8 cellular contexts compared by ENCODE assay signal in the genomic region with DNA sequence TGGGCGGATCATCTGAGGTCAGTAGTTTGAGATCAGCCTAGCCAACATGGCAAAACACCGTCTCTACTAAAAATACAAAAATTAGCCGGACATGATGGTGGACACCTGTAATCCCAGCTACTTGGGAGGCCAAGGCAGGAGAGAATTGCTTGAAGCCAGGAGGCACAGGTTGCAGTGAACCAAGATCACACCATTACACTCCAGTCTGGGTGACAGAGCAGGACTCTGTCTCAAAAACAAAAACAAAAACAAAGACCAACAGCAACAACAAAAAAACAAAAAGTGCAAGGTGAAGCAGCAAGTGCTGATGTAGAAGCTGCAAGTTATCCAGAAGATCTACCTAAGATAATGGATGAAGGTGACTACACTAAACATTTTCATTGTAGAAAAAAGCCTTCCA. TPM values are rescaled to one million over a fixed set of nuclear protein-coding genes. Genes with fewer than 3 reads are reported as not detected.
A peak's percentile ranks its signal among the peaks of the same experiment; 100 is the strongest.
DNase-seq lines count a peak whose midpoint lies in the region; ATAC-seq and TF ChIP-seq lines count a peak whose summit lies in the region.
"Not testable (repeated sequence)": the region's sequence is repeated elsewhere in the genome, so short reads cannot be mapped to it uniquely, and the experiment has no call there.

No MANE protein-coding gene starts in this region.

- H3K4me3 Mint-ChIP-seq in T-helper 17 cell = peak overlapping the region; percentile 61
- not testable (repeated sequence) for H3K4me3 Mint-ChIP-seq in activated T-cell treated with anti-CD3 and anti-CD28 coated beads, Interleukin-2, amount 50 U/mL, for 72 hours; activated naive CD8-positive, alpha-beta T cell treated with anti-CD3 and anti-CD28 coated beads for 36 hours; natural killer cell

- WGBS in sigmoid colon, 2 donors = 87 to 90% methylated on average over 3 of the region's 3 CpGs

- RAD21 ChIA-PET in HCT116 (lab: Charles Lee; ENCODE audit: low non-redundant PET in 1 of 2, low total read pairs in 2 of 2, uncharacterized antibody in 2 of 2, unreplicated experiment in 2 of 2) = not testable (repeated sequence)

- not testable (repeated sequence) for TF ChIP-seq POLR2A in HCT116 (IDR thresholded peaks at IDR 0.05; ENCODE audit: borderline replicate concordance, extremely low read depth, insufficient read depth, insufficient read length); sigmoid colon (IDR thresholded peaks at IDR 0.05)

- not testable (repeated sequence) for DNase-seq in HCT116 (ENCODE audit: low read depth, low spot score); T-helper 17 cell; activated T-cell treated with anti-CD3 and anti-CD28 coated beads, Interleukin-2, amount 50 U/mL, for 72 hours; activated naive CD8-positive, alpha-beta T cell treated with anti-CD3 and anti-CD28 coated beads for 36 hours; cardiac muscle cell (ENCODE audit: low read depth in 1 of 2, low spot score in 1 of 2); natural killer cell
- DNase-seq in sigmoid colon = peak; percentile 33

- not testable (repeated sequence) for H3K9me2 ChIP-seq in HCT116 (ENCODE audit: insufficient read depth)

- H3K27ac Mint-ChIP-seq in T-helper 17 cell (peak overlapping the region; percentile 80), natural killer cell (peak overlapping the region; percentile 72 to 87)
- H3K27ac Mint-ChIP-seq in activated T-cell treated with anti-CD3 and anti-CD28 coated beads, Interleukin-2, amount 50 U/mL, for 72 hours = peak overlapping the region; percentile 44
- peak overlapping the region; percentile 69 for H3K27ac Mint-ChIP-seq in activated naive CD8-positive, alpha-beta T cell treated with anti-CD3 and anti-CD28 coated beads for 36 hours

- not testable (repeated sequence) for TF ChIP-seq RAD21 in HCT116 (IDR thresholded peaks at IDR 0.05; ENCODE audit: low read depth)

- H3K4me1 Mint-ChIP-seq in T-helper 17 cell (peaks cover 37% of the 10 kb centered on the region), natural killer cell (peaks cover 39 to 46% of the 10 kb centered on the region in 2 donors)
- H3K4me1 Mint-ChIP-seq in activated T-cell treated with anti-CD3 and anti-CD28 coated beads, Interleukin-2, amount 50 U/mL, for 72 hours (ENCODE audit: low read depth) = peaks cover 38% of the 10 kb centered on the region
- peaks cover 23% of the 10 kb centered on the region for H3K4me1 Mint-ChIP-seq in activated naive CD8-positive, alpha-beta T cell treated with anti-CD3 and anti-CD28 coated beads for 36 hours

- H3K9me3 Mint-ChIP-seq in activated T-cell treated with anti-CD3 and anti-CD28 coated beads, Interleukin-2, amount 50 U/mL, for 72 hours; activated naive CD8-positive, alpha-beta T cell treated with anti-CD3 and anti-CD28 coated beads for 36 hours; natural killer cell: not testable (repeated sequence)

- H3K27me3 Mint-ChIP-seq in T-helper 17 cell; activated T-cell treated with anti-CD3 and anti-CD28 coated beads, Interleukin-2, amount 50 U/mL, for 72 hours (ENCODE audit: low read depth); activated naive CD8-positive, alpha-beta T cell treated with anti-CD3 and anti-CD28 coated beads for 36 hours; natural killer cell (ENCODE audit: low read depth in 2 of 2): not testable (repeated sequence)

- not testable (repeated sequence) for H3K4me2 ChIP-seq in HCT116 (ENCODE audit: low read length)

- not testable (repeated sequence) for ATAC-seq in HCT116; T-helper 17 cell; activated T-cell treated with anti-CD3 and anti-CD28 coated beads, Interleukin-2, amount 50 U/mL, for 72 hours (replicated peaks in 1 of 2); natural killer cell

- H3K36me3 Mint-ChIP-seq in T-helper 17 cell (ENCODE audit: low read depth); natural killer cell: not testable (repeated sequence)
- H3K36me3 Mint-ChIP-seq in activated T-cell treated with anti-CD3 and anti-CD28 coated beads, Interleukin-2, amount 50 U/mL, for 72 hours (ENCODE audit: insufficient read depth in 2 of 2) = peaks cover 14 to 28% of the 10 kb centered on the region in 2 donors
- H3K36me3 Mint-ChIP-seq in activated naive CD8-positive, alpha-beta T cell treated with anti-CD3 and anti-CD28 coated beads for 36 hours = peaks cover 46% of the 10 kb centered on the region

- not testable (repeated sequence) for H3K4me3 ChIP-seq in HCT116 (replicated peaks in 1 of 2; ENCODE audit: low read depth in 1 of 2, low read length in 2 of 2); cardiac muscle cell; sigmoid colon

- peaks cover 31% of the 10 kb centered on the region for H3K79me2 ChIP-seq in HCT116 (ENCODE audit: insufficient read depth, low read length)

- CTCF ChIA-PET in HCT116 (lab: Charles Lee) = not testable (repeated sequence)

- not testable (repeated sequence) for H3K9me3 ChIP-seq in HCT116 (ENCODE audit: control insufficient read depth in 1 of 2, insufficient read depth in 1 of 2, low read depth in 1 of 2, low read length in 2 of 2); T-helper 17 cell (ENCODE audit: control insufficient read depth, low read length, poor library complexity, severe bottlenecking); cardiac muscle cell (ENCODE audit: low read depth); sigmoid colon

- H4K20me1 ChIP-seq in HCT116 (ENCODE audit: insufficient read depth) = not testable (repeated sequence)

- H3K9ac ChIP-seq in HCT116 (ENCODE audit: low read length) = not testable (repeated sequence)

- H3K27ac ChIP-seq in 22Rv1 = peak overlapping the region; percentile 35
- not testable (repeated sequence) for H3K27ac ChIP-seq in HCT116 (ENCODE audit: low read depth, low read length); sigmoid colon
- H3K27ac ChIP-seq in cardiac muscle cell = peak overlapping the region; percentile 37

- TF ChIP-seq CTCF in 22Rv1 (IDR thresholded peaks at IDR 0.05); HCT116 (IDR thresholded peaks at IDR 0.05 in 2 of 3, conservative IDR thresholded peaks at IDR 0.05 in 1 of 3; ENCODE audit: borderline replicate concordance in 1 of 3, insufficient read depth in 1 of 3, low read depth in 2 of 3, low read length in 2 of 3); cardiac muscle cell (IDR thresholded peaks at IDR 0.05; ENCODE audit: low read depth, low read length); natural killer cell (IDR thresholded peaks at IDR 0.05); sigmoid colon (IDR thresholded peaks at IDR 0.05): not testable (repeated sequence)

- H3K36me3 ChIP-seq in HCT116 (ENCODE audit: control insufficient read depth in 1 of 2, insufficient read depth in 2 of 2, low read length in 2 of 2) (peaks cover 12 to 16% of the 10 kb centered on the region in 2 experiments), cardiac muscle cell (peaks cover 32% of the 10 kb centered on the region), sigmoid colon (peaks cover 0 to 70% (median 18%) of the 10 kb centered on the region in 4 donors)

- not testable (repeated sequence) for BruUV-seq in HCT116 (replicated peaks; lab: Mats Ljungman, UMichigan)

- not testable (repeated sequence) for H2AFZ ChIP-seq in HCT116 (ENCODE audit: low read depth, low read length, poor library complexity, severe bottlenecking)

- H3K4me1 ChIP-seq in HCT116 (ENCODE audit: control insufficient read depth in 1 of 2, insufficient read depth in 2 of 2, low read length in 2 of 2) = peaks cover 12 to 13% of the 10 kb centered on the region in 2 experiments
- peaks cover 28% of the 10 kb centered on the region for H3K4me1 ChIP-seq in cardiac muscle cell (ENCODE audit: low read depth)
- peaks cover 0 to 29% (median 22%) of the 10 kb centered on the region in 4 donors for H3K4me1 ChIP-seq in sigmoid colon

- intact Hi-C loops in HCT116 (cut with micrococcal nuclease); sigmoid colon (cut with DNase I): not testable (repeated sequence)
- intact Hi-C loops in natural killer cell (cut with micrococcal nuclease) = loop anchor here (10.0 kb wide), 1 partner anchor 173 kb away; no protein-coding TSS in a partner anchor

- POLR2A ChIA-PET in HCT116 (lab: Charles Lee) = interaction anchor here (1.5 to 3.2 kb wide), 2 partner anchors 13 to 18 kb away, joined by 3 to 20 read pairs; no protein-coding TSS in a partner anchor

- TF ChIP-seq EP300 in sigmoid colon (IDR thresholded peaks at IDR 0.05) = not testable (repeated sequence)

- H3K27me3 ChIP-seq in HCT116 (ENCODE audit: insufficient read depth, low read length); cardiac muscle cell; sigmoid colon: not testable (repeated sequence)

TF ChIP-seq in HCT116, 20 proteins besides CTCF, POLR2A, EP300 and RAD21:
- TF ChIP-seq POLR2AphosphoS5 (IDR thresholded peaks at IDR 0.05; ENCODE audit: low read depth, low read length) = 0 out of 2 replicates have a peak, but pooled peaks have one; percentile 11

RNA-seq across cellular contexts. Expression of a gene that starts 17.5 kb away (rescaled TPM):
- total RNA-seq in HCT116 (2021; ENCODE audit: unreplicated experiment) (362 TPM), T-helper 17 cell (100 to 1,000 TPM; 638 to 646 TPM), cardiac muscle cell (122 and 127 TPM in 2 replicates), natural killer cell (100 to 1,000 TPM; 445 to 526 (median 447) TPM), sigmoid colon (100 to 1,000 TPM; 101 to 168 (median 122) TPM)
- 213 and 248 TPM in 2 replicates for polyA plus RNA-seq in HCT116 (2012)
- 100 to 1,000 TPM; 409 to 541 TPM for total RNA-seq in activated T-cell treated with anti-CD3 and anti-CD28 coated beads, Interleukin-2, amount 50 U/mL, for 72 hours
- 100 to 1,000 TPM; 585 to 589 TPM for total RNA-seq in activated naive CD8-positive, alpha-beta T cell treated with anti-CD3 and anti-CD28 coated beads for 36 hours
- polyA plus RNA-seq in cardiac muscle cell (160 and 184 TPM in 2 replicates), sigmoid colon (100 to 1,000 TPM; 144 to 292 (median 165) TPM)
